In genomic region chr6:13450628-13451027, GRCh38 we compare ENCODE assay signal across 1 cellular context.
TF ChIP-seq lines count a peak whose summit lies in the region.

No MANE protein-coding gene starts in this region.

TF ChIP-seq in HepG2, 621 proteins besides CTCF, POLR2A, EP300 and RAD21:
- TF ChIP-seq ZNF563 (CRISPR knock-in tag; IDR thresholded peaks at IDR 0.05) (no peak), GATAD1 (CRISPR knock-in tag; IDR thresholded peaks at IDR 0.05) (no peak), ZNF800 (CRISPR knock-in tag; IDR thresholded peaks at IDR 0.05) (no peak), ARHGAP35 (CRISPR knock-in tag; IDR thresholded peaks at IDR 0.05; ENCODE audit: borderline replicate concordance) (no peak), ZBTB25 (CRISPR knock-in tag; IDR thresholded peaks at IDR 0.05) (no peak), ZNF747 (CRISPR knock-in tag; IDR thresholded peaks at IDR 0.05; ENCODE audit: borderline replicate concordance) (no peak)
